In the genomic region with DNA sequence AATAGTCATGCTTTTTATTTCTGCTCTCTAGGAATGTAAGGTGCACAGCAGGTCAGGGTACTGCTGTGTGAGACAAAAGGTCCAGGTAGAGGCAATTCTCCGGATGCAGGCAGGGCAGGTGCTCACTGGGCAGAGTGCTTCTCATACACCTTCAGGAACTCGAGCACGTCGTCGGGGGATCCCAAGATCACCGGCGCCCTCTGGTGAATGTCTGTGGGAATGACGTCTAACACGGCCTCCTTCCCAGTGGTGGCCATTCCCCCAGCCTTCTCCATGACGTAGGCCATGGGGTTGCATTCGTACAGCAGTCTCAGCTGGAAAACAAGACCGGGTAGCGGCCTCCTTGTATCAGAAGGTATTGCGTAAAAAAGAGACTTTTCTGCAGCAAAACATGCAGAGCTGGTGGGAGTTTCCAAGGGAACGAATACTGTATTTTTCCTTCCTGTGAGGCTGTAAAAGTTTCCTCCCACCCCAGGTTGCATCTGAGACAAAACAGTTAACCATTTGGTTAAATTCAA, we compare ENCODE assay signal across 8 cellular contexts. TPM values are rescaled to one million over a fixed set of nuclear protein-coding genes. Genes with fewer than 3 reads are reported as not detected.
DNase-seq lines count a peak whose midpoint lies in the region; ATAC-seq and TF ChIP-seq lines count a peak whose summit lies in the region.

No MANE protein-coding gene starts in this region.

- H3K9me3 Mint-ChIP-seq in CD4-positive, alpha-beta memory T cell = no peaks in the 10 kb centered on the region
- no peaks in the 10 kb centered on the region for H3K9me3 Mint-ChIP-seq in endothelial cell (ENCODE audit: unreplicated experiment)

- H3K36me3 ChIP-seq in CD4-positive, alpha-beta memory T cell (ENCODE audit: insufficient read depth, low read length) = no peaks in the 10 kb centered on the region

- no peaks in the 10 kb centered on the region for H3K9me3 ChIP-seq in CD4-positive, alpha-beta memory T cell (ENCODE audit: control insufficient read depth in 1 of 2, low read length in 2 of 2)

- DNase-seq in CD4-positive, alpha-beta memory T cell = peak; percentile 41 to 65 (median 53)
- DNase-seq in NCI-H774 (lab: John Stamatoyannopoulos, UW) (peak; percentile 44), endothelial cell (ENCODE audit: low spot score) (peak; percentile 78), mucosa of gallbladder (ENCODE audit: low spot score) (peak; percentile 79)
- DNase-seq in activated CD8-positive, alpha-beta memory T cell treated with anti-CD3 and anti-CD28 coated beads for 24 hours = peak; percentile 85
- peak; percentile 60 to 64 for DNase-seq in stimulated activated CD8-positive, alpha-beta memory T cell treated with anti-CD3 and anti-CD28 coated beads, Interleukin-2, amount 100 ng/mL, for 48 hours (ENCODE audit: low read depth in 2 of 2)

- TF ChIP-seq CTCF in endothelial cell (IDR thresholded peaks at IDR 0.05; ENCODE audit: unreplicated experiment) = peak; percentile 63

- H3K4me3 Mint-ChIP-seq in CD4-positive, alpha-beta memory T cell = peak overlapping the region in 1 of 8 donors; percentile 12
- no peak overlapping the region for H3K4me3 Mint-ChIP-seq in endothelial cell (ENCODE audit: unreplicated experiment)

- H3K27me3 Mint-ChIP-seq in CD4-positive, alpha-beta memory T cell = peaks cover 0 to 1% of the 10 kb centered on the region in 2 donors
- H3K27me3 Mint-ChIP-seq in endothelial cell (ENCODE audit: unreplicated experiment) = peaks cover 8% of the 10 kb centered on the region

- ATAC-seq in HG02642 (IDR thresholded peaks at IDR 0.05; ENCODE audit: poor library complexity, unreplicated experiment) (peak; percentile 67), GM18868 (IDR thresholded peaks at IDR 0.05; ENCODE audit: unreplicated experiment) (no peak)

- no peak overlapping the region for H3K27ac ChIP-seq in CD4-positive, alpha-beta memory T cell (ENCODE audit: low read depth, low read length)

- H3K4me3 ChIP-seq in CD4-positive, alpha-beta memory T cell (ENCODE audit: low read length in 2 of 2) = no peak overlapping the region

- peaks cover 0 to 2% of the 10 kb centered on the region in 2 donors for H3K36me3 Mint-ChIP-seq in CD4-positive, alpha-beta memory T cell
- no peaks in the 10 kb centered on the region for H3K36me3 Mint-ChIP-seq in endothelial cell (ENCODE audit: low read depth, unreplicated experiment)

- CTCF ChIA-PET in CD4-positive, alpha-beta memory T cell (lab: Charles Lee; ENCODE audit: partially characterized antibody) = interaction anchor here (2.1 kb wide), 1 partner anchor 10 kb away, joined by 5 read pairs; the partner anchor contains the start of gene FBP2

- peaks cover 4 to 7% (median 6%) of the 10 kb centered on the region in 4 donors for H3K4me1 Mint-ChIP-seq in CD4-positive, alpha-beta memory T cell
- H3K4me1 Mint-ChIP-seq in endothelial cell (ENCODE audit: unreplicated experiment) = peaks cover 9% of the 10 kb centered on the region

- intact Hi-C loops in CD4-positive, alpha-beta memory T cell (cut with micrococcal nuclease) = loop anchor here (1.0 kb wide), 1 partner anchor 49 kb away; no protein-coding TSS in a partner anchor

- POLR2A ChIA-PET in CD4-positive, alpha-beta memory T cell (lab: Charles Lee; ENCODE audit: partially characterized antibody) = no interaction called here

- no peaks in the 10 kb centered on the region for H3K27me3 ChIP-seq in CD4-positive, alpha-beta memory T cell (ENCODE audit: insufficient read depth, low read length)

- no peaks in the 10 kb centered on the region for H3K4me1 ChIP-seq in CD4-positive, alpha-beta memory T cell (ENCODE audit: insufficient read depth, low read length)

- peak overlapping the region in 1 of 7 donors; percentile 41 for H3K27ac Mint-ChIP-seq in CD4-positive, alpha-beta memory T cell
- no peak overlapping the region for H3K27ac Mint-ChIP-seq in endothelial cell (ENCODE audit: unreplicated experiment)

RNA-seq across cellular contexts. Expression of gene FBP2, which starts 9.7 kb away (rescaled TPM):
- total RNA-seq in CD4-positive, alpha-beta memory T cell = not detected
- not detected for polyA plus RNA-seq in CD4-positive, alpha-beta memory T cell
- total RNA-seq in endothelial cell (ENCODE audit: unreplicated experiment) (0.28 TPM), mucosa of gallbladder (not detected)

RNA-seq across cellular contexts. Expression of gene FBP1, which starts 36.0 kb away (rescaled TPM):
- 1 to 10 TPM; 6.3 to 9.2 TPM for total RNA-seq in CD4-positive, alpha-beta memory T cell
- polyA plus RNA-seq in CD4-positive, alpha-beta memory T cell = 1 to 10 TPM; 3.5 to 8.2 TPM
- total RNA-seq in endothelial cell (ENCODE audit: unreplicated experiment) (not detected), mucosa of gallbladder (50.5 TPM)

RNA-seq across cellular contexts. Expression of gene PCAT7, which starts 48.4 kb away (rescaled TPM):
- total RNA-seq in CD4-positive, alpha-beta memory T cell = not detected
- polyA plus RNA-seq in CD4-positive, alpha-beta memory T cell = not detected
- 1.3 TPM for total RNA-seq in endothelial cell (ENCODE audit: unreplicated experiment)
- 0.17 TPM for total RNA-seq in mucosa of gallbladder
